ENCODE assay signal across 8 cellular contexts in the genomic region with DNA sequence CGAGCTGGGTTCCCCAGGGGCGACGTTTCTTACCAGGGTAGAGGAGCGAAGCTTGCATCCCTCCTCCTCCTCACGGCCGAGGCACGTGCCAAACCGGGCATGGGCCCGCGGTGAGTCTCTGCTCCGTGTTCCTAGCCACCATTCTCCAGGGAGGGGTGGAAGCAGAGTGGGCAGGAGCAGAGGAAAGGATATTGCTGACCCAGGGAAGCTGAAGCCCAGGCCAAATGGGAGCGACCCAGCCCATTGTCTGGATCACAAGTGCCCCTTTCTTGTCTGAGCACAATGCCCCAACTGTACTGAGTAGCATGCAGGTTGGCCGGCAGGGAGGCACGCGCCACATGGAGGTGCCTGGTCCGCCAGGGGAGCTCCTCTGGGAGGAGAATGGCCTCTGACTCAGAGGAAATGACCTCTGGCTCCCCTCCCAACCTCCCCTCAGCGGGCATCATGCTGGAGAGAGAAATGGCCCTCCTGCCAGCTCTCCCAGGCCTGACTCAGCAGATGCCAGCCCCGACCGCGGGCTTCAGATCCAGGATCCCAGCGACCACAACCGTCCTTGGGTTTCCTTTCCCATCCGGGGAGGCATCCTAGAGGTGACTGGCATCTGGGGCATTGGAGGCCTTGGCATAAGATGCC. TPM values are rescaled to one million over a fixed set of nuclear protein-coding genes. Genes with fewer than 3 reads are reported as not detected.
DNase-seq lines count a peak whose midpoint lies in the region; ATAC-seq and TF ChIP-seq lines count a peak whose summit lies in the region.

No MANE protein-coding gene starts in this region.

- POLR2A ChIA-PET in WTC11 (lab: Charles Lee) = interaction anchor here (0.6 to 5.8 kb wide), 14 partner anchors 8 to 316 kb away, joined by 3 to 38 read pairs (median 4); a partner anchor contains a TSS

- TF ChIP-seq CTCF in Calu3 (IDR thresholded peaks at IDR 0.05; ENCODE audit: unreplicated experiment) = no peak
- no peak for TF ChIP-seq CTCF in WTC11 (IDR thresholded peaks at IDR 0.05)

- H3K27me3 Mint-ChIP-seq in Calu3 (ENCODE audit: unreplicated experiment) (no peaks in the 10 kb centered on the region), WTC11 (ENCODE audit: low read depth) (peaks cover 43% of the 10 kb centered on the region)

- no TSS peak for BruUV-seq in Calu3 (replicated peaks; lab: Mats Ljungman, UMichigan)

- H3K9me3 ChIP-seq in neuron (ENCODE audit: low read length) = no peaks in the 10 kb centered on the region

- ATAC-seq in WTC11 (peak; percentile 24), HG03135 (IDR thresholded peaks at IDR 0.05; ENCODE audit: unreplicated experiment) (no peak), HG03159 (IDR thresholded peaks at IDR 0.05; ENCODE audit: unreplicated experiment) (no peak)

- CTCF ChIA-PET in Calu3 (lab: Charles Lee) = interaction anchor here (0.6 to 6.8 kb wide), 10 partner anchors 21 to 642 kb away, joined by 3 to 57 read pairs (median 6); a partner anchor contains a TSS
- CTCF ChIA-PET in WTC11 (lab: Charles Lee) = interaction anchor here (0.8 to 15.8 kb wide), 20 partner anchors 7 to 313 kb away, joined by 3 to 171 read pairs (median 6); a partner anchor contains a TSS

- intact Hi-C loops in Calu3 (cut with micrococcal nuclease; ENCODE audit: unreplicated experiment) = no loop called here

- H3K4me3 Mint-ChIP-seq in Calu3 (ENCODE audit: low read depth, unreplicated experiment) = peak overlapping the region; percentile 70
- H3K4me3 Mint-ChIP-seq in WTC11 = peak overlapping the region; percentile 60

- peak; percentile 95 for DNase-seq in Calu3
- peak; percentile 99 for DNase-seq in HT1080 (ENCODE audit: low read depth)
- DNase-seq in WTC11 (ENCODE audit: low spot score) = peak; percentile 62
- DNase-seq in fibroblast of the conjunctiva (ENCODE audit: low read depth) = peak; percentile 60
- DNase-seq in NCI-H1436 (lab: John Stamatoyannopoulos, UW) = no peak

- peaks cover 61% of the 10 kb centered on the region for H3K4me1 ChIP-seq in neuron (ENCODE audit: insufficient read depth, low read length)

- H3K4me1 Mint-ChIP-seq in Calu3 (ENCODE audit: low read depth, unreplicated experiment) = peaks cover 34% of the 10 kb centered on the region
- peaks cover 48% of the 10 kb centered on the region for H3K4me1 Mint-ChIP-seq in WTC11

- peaks cover 3% of the 10 kb centered on the region for H3K36me3 ChIP-seq in neuron (ENCODE audit: insufficient read depth, low read length)

- H3K9me3 Mint-ChIP-seq in Calu3 (ENCODE audit: low read depth, unreplicated experiment) (no peaks in the 10 kb centered on the region), WTC11 (no peaks in the 10 kb centered on the region)

- H3K27me3 ChIP-seq in neuron (ENCODE audit: insufficient read depth, low read length) = no peaks in the 10 kb centered on the region

- no peak overlapping the region for H2AFZ ChIP-seq in neuron (ENCODE audit: low read depth, low read length)

- H3K4me3 ChIP-seq in neuron (ENCODE audit: low read length) = peak overlapping the region; percentile 4

- H3K27ac Mint-ChIP-seq in Calu3 (ENCODE audit: unreplicated experiment) = peak overlapping the region; percentile 50
- H3K27ac Mint-ChIP-seq in WTC11 = no peak overlapping the region

- H3K36me3 Mint-ChIP-seq in Calu3 (ENCODE audit: insufficient read depth, unreplicated experiment) = peaks cover 73% of the 10 kb centered on the region
- H3K36me3 Mint-ChIP-seq in WTC11 = no peaks in the 10 kb centered on the region

TF ChIP-seq in WTC11, 78 proteins besides CTCF, POLR2A, EP300 and RAD21 (continues in another document):
- TF ChIP-seq FOXK1 (CRISPR knock-in tag; IDR thresholded peaks at IDR 0.05) = peak; percentile 53
- no peak for TF ChIP-seq JUN (CRISPR knock-in tag; IDR thresholded peaks at IDR 0.05)
- TF ChIP-seq, protein P1, sequence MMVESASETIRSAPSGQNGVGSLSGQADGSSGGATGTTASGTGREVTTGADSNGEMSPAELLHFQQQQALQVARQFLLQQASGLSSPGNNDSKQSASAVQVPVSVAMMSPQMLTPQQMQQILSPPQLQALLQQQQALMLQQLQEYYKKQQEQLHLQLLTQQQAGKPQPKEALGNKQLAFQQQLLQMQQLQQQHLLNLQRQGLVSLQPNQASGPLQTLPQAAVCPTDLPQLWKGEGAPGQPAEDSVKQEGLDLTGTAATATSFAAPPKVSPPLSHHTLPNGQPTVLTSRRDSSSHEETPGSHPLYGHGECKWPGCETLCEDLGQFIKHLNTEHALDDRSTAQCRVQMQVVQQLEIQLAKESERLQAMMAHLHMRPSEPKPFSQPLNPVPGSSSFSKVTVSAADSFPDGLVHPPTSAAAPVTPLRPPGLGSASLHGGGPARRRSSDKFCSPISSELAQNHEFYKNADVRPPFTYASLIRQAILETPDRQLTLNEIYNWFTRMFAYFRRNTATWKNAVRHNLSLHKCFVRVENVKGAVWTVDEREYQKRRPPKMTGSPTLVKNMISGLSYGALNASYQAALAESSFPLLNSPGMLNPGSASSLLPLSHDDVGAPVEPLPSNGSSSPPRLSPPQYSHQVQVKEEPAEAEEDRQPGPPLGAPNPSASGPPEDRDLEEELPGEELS (CRISPR knock-in tag; IDR thresholded peaks at IDR 0.05) = peak; percentile 77; the same call in 1 of the 2 replicates
- no peak for TF ChIP-seq NR3C1 (CRISPR knock-in tag; conservative IDR thresholded peaks at IDR 0.05; ENCODE audit: low read depth)
- no peak for TF ChIP-seq ZNF219 (CRISPR knock-in tag; IDR thresholded peaks at IDR 0.05; ENCODE audit: borderline replicate concordance)
- TF ChIP-seq MXD4 (CRISPR knock-in tag; IDR thresholded peaks at IDR 0.05; ENCODE audit: borderline replicate concordance) = no peak
- TF ChIP-seq, protein P2, sequence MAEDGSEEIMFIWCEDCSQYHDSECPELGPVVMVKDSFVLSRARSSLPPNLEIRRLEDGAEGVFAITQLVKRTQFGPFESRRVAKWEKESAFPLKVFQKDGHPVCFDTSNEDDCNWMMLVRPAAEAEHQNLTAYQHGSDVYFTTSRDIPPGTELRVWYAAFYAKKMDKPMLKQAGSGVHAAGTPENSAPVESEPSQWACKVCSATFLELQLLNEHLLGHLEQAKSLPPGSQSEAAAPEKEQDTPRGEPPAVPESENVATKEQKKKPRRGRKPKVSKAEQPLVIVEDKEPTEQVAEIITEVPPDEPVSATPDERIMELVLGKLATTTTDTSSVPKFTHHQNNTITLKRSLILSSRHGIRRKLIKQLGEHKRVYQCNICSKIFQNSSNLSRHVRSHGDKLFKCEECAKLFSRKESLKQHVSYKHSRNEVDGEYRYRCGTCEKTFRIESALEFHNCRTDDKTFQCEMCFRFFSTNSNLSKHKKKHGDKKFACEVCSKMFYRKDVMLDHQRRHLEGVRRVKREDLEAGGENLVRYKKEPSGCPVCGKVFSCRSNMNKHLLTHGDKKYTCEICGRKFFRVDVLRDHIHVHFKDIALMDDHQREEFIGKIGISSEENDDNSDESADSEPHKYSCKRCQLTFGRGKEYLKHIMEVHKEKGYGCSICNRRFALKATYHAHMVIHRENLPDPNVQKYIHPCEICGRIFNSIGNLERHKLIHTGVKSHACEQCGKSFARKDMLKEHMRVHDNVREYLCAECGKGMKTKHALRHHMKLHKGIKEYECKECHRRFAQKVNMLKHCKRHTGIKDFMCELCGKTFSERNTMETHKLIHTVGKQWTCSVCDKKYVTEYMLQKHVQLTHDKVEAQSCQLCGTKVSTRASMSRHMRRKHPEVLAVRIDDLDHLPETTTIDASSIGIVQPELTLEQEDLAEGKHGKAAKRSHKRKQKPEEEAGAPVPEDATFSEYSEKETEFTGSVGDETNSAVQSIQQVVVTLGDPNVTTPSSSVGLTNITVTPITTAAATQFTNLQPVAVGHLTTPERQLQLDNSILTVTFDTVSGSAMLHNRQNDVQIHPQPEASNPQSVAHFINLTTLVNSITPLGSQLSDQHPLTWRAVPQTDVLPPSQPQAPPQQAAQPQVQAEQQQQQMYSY (CRISPR knock-in tag; IDR thresholded peaks at IDR 0.05) = no peak
- TF ChIP-seq, protein P3, sequence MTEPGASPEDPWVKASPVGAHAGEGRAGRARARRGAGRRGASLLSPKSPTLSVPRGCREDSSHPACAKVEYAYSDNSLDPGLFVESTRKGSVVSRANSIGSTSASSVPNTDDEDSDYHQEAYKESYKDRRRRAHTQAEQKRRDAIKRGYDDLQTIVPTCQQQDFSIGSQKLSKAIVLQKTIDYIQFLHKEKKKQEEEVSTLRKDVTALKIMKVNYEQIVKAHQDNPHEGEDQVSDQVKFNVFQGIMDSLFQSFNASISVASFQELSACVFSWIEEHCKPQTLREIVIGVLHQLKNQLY (CRISPR knock-in tag; IDR thresholded peaks at IDR 0.05) = no peak

RNA-seq across cellular contexts. Expression of a gene that starts 1.1 kb away (rescaled TPM):
- total RNA-seq in Calu3 (2022) (25.2 and 27.6 TPM in 2 replicates), WTC11 (2021) (13.1 to 14.7 TPM (median 14.6 TPM) in 3 replicates)
- 34.3 and 43.4 TPM in 2 replicates for total RNA-seq in HT1080 (2014; rRNA removed; shearing (Covaris generic))
- polyA plus RNA-seq in HT1080 (2015; cell fraction: cytosol; rRNA removed) = 60.4 and 69.9 TPM in 2 replicates
- polyA plus RNA-seq in HT1080 (2015; cell fraction: nucleus; rRNA removed) = 19.8 and 26.3 TPM in 2 replicates

RNA-seq across cellular contexts. Expression of a gene that starts 21.3 kb away (rescaled TPM):
- total RNA-seq in Calu3 (2022) (64.6 and 72.6 TPM in 2 replicates), WTC11 (2021) (60.7 to 69.2 TPM (median 61.7 TPM) in 3 replicates)
- total RNA-seq in HT1080 (2014; rRNA removed; shearing (Covaris generic)) = 42.3 and 46.2 TPM in 2 replicates
- polyA plus RNA-seq in HT1080 (2015; cell fraction: cytosol; rRNA removed) = 39.5 and 45.7 TPM in 2 replicates
- 23.2 and 24.1 TPM in 2 replicates for polyA plus RNA-seq in HT1080 (2015; cell fraction: nucleus; rRNA removed)

RNA-seq across cellular contexts. Expression of a gene that starts 25.7 kb away (rescaled TPM):
- total RNA-seq in Calu3 (2022) (207 and 218 TPM in 2 replicates), WTC11 (2021) (267 to 288 TPM (median 269 TPM) in 3 replicates)
- total RNA-seq in HT1080 (2014; rRNA removed; shearing (Covaris generic)) = 108 and 118 TPM in 2 replicates
- polyA plus RNA-seq in HT1080 (2015; cell fraction: cytosol; rRNA removed) = 21.5 and 31.0 TPM in 2 replicates
- polyA plus RNA-seq in HT1080 (2015; cell fraction: nucleus; rRNA removed) = 478 and 488 TPM in 2 replicates

RNA-seq across cellular contexts. Expression of a gene that starts 38.4 kb away (rescaled TPM):
- total RNA-seq in Calu3 (2022) = 14.3 and 20.2 TPM in 2 replicates
- total RNA-seq in HT1080 (2014; rRNA removed; shearing (Covaris generic)) = 8.5 and 15.2 TPM in 2 replicates
- polyA plus RNA-seq in HT1080 (2015; cell fraction: cytosol; rRNA removed) = 4.7 and 7.3 TPM in 2 replicates
- polyA plus RNA-seq in HT1080 (2015; cell fraction: nucleus; rRNA removed) = 3.4 TPM in 2 replicates
- 10.0 to 12.8 TPM (median 12.1 TPM) in 3 replicates for total RNA-seq in WTC11 (2021)

RNA-seq across cellular contexts. Expression of a gene that starts 47.3 kb away (rescaled TPM):
- total RNA-seq in Calu3 (2022) (not detected in 2 replicates), WTC11 (2021) (0.48 TPM in 1 of 3 replicates, not detected in the others)
- total RNA-seq in HT1080 (2014; rRNA removed; shearing (Covaris generic)) = not detected in 2 replicates
- polyA plus RNA-seq in HT1080 (2015; cell fraction: cytosol; rRNA removed) = not detected in 2 replicates
- polyA plus RNA-seq in HT1080 (2015; cell fraction: nucleus; rRNA removed) = not detected in 2 replicates
